1 cellular context compared by ENCODE assay signal in genomic region chr9:135190789-135191577, GRCh38.
A peak's percentile ranks its signal among the peaks of the same experiment; 100 is the strongest.
TF ChIP-seq lines count a peak whose summit lies in the region.

No MANE protein-coding gene starts in this region.

TF ChIP-seq in HEK293, 187 proteins besides CTCF, POLR2A, EP300 and RAD21:
- TF ChIP-seq EGR2 (tag by site-specific recombination; IDR thresholded peaks at IDR 0.05; ENCODE audit: low read depth), result peak; percentile 91
- peak; percentile 93 for TF ChIP-seq ZNF596 (tag by site-specific recombination; IDR thresholded peaks at IDR 0.05)
- no peak for TF ChIP-seq ZNF645 (tag by site-specific recombination; IDR thresholded peaks at IDR 0.05)
- peak; percentile 83 for TF ChIP-seq ZFHX2 (tag by site-specific recombination; conservative IDR thresholded peaks at IDR 0.05)
- TF ChIP-seq ZNF416 (tag by site-specific recombination; IDR thresholded peaks at IDR 0.05), result no peak
